ENCODE assay signal across 24 cellular contexts in the genomic region with DNA sequence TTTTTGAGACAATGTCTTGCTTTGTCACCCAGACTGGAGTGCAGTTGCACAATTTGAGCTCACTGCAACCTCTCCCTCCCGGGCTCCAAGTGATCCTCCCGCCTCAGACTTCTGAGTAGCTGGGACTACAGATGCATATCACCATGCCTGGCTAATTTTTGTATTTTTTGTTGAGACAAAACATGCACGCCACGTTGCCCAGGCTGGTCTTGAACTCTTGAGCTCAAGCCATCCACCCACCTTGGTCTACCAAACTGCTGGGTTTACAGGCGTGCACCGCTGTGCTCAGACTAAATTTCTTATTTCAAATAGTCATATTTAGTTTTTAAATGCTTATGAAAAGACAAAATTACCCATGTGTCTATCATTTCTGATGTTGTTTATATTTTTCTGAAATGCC.
"Had no signal": no experiment of that assay in that cellular context is flagged by ENCODE, and none has a peak within 500 bp of the region (broad histone marks: within the 10 kb centered on the region; RNA-seq: fewer than 3 reads in every experiment).

No MANE protein-coding gene starts in this region.

- H3K36me3 ChIP-seq: stomach, suprapubic skin, thoracic aorta, thyroid gland, tibial artery, tibial nerve, transverse colon, upper lobe of left lung, upper lobe of right lung, uterus, vagina had no signal

- H3K4me3 ChIP-seq: stomach, suprapubic skin, testis, thoracic aorta, thyroid gland, tibial artery, tibial nerve, transverse colon, upper lobe of left lung, upper lobe of right lung, uterus, vagina had no signal

- DNase-seq: stimulated activated CD4-positive, alpha-beta T cell treated with anti-CD3 and anti-CD28 coated beads, Interleukin-2, amount 100 ng/mL, for 48 hours; stimulated activated CD4-positive, alpha-beta T cell treated with anti-CD3 and anti-CD28 coated beads, Interleukin-4, amount 100 ng/mL, for 1 hour; stimulated activated CD4-positive, alpha-beta T cell treated with anti-CD3 and anti-CD28 coated beads, Interleukin-4, amount 100 ng/mL, for 24 hours; stimulated activated CD4-positive, alpha-beta T cell treated with anti-CD3 and anti-CD28 coated beads, Interleukin-4, amount 100 ng/mL, for 4 hours; stimulated activated CD8-positive, alpha-beta memory T cell treated with anti-CD3 and anti-CD28 coated beads, Interleukin-4, amount 100 ng/mL, for 48 hours; stimulated activated naive B cell treated with anti-CD40 and anti-IgM and Interleukin-4, amounts not matched to agents 10 μg/mL and 1 μg/mL and 100 μg/mL, for 72 hours; stimulated activated naive CD4-positive, alpha-beta T cell; stimulated activated naive CD4-positive, alpha-beta T cell treated with Interleukin-2 at 50 U/mL for 16 hours; stimulated activated naive CD8-positive, alpha-beta T cell treated with anti-CD3 and anti-CD28 coated beads, Interleukin-15, amount 100 ng/mL, for 72 hours; stimulated activated naive CD8-positive, alpha-beta T cell treated with anti-CD3 and anti-CD28 coated beads, Interleukin-15, Interleukin-2, amounts not matched to agents 100 U/mL and 50 U/mL, for 24 hours; stomach; substantia nigra; testis; thyroid gland; tibial artery; transverse colon; trophoblast cell; upper lobe of left lung; upper lobe of right lung; uterus had no signal

- H3K9me3 ChIP-seq: stomach, suprapubic skin, testis, thoracic aorta, thyroid gland, tibial artery, transverse colon, upper lobe of right lung, uterus, vagina had no signal

- H3K4me1 ChIP-seq: stomach, suprapubic skin, testis, thyroid gland, tibial artery, tibial nerve, transverse colon, upper lobe of left lung, upper lobe of right lung, uterus, vagina had no signal

- H3K27me3 ChIP-seq: stomach, suprapubic skin, testis, thyroid gland, tibial artery, tibial nerve, transverse colon, upper lobe of left lung, upper lobe of right lung, uterus, vagina had no signal

- H3K27ac ChIP-seq: stomach, suprapubic skin, testis, thoracic aorta, thyroid gland, tibial artery, tibial nerve, transverse colon, upper lobe of left lung, upper lobe of right lung, uterus, vagina had no signal
